ENCODE assay signal across 8 cellular contexts in genomic region chr10:5628798-5629788, GRCh38. TPM values are rescaled to one million over a fixed set of nuclear protein-coding genes. Genes with fewer than 3 reads are reported as not detected.
DNase-seq lines count a peak whose midpoint lies in the region; ATAC-seq and TF ChIP-seq lines count a peak whose summit lies in the region.
"Had no signal": no experiment of that assay in that cellular context is flagged by ENCODE, and none has a peak within 500 bp of the region (broad histone marks: within the 10 kb centered on the region; RNA-seq: fewer than 3 reads in every experiment).

No MANE protein-coding gene starts in this region.

- no peaks in the 10 kb centered on the region for H3K36me3 Mint-ChIP-seq in GM23338 (ENCODE audit: low read depth)
- peaks cover 22% of the 10 kb centered on the region for H3K36me3 Mint-ChIP-seq in stimulated activated effector memory CD8-positive, alpha-beta T cell treated with anti-CD3 and anti-CD28 coated beads, Interleukin-12 subunit alpha, Interleukin-12 subunit beta, amount 100 ng/mL, for 72 hours

- ATAC-seq in GM23338: no peak
- peak; percentile 80 for ATAC-seq in stimulated activated effector memory CD8-positive, alpha-beta T cell treated with anti-CD3 and anti-CD28 coated beads, Interleukin-12 subunit alpha, Interleukin-12 subunit beta, amount 100 ng/mL, for 72 hours

- H3K4me2 ChIP-seq in GM23338: no peak overlapping the region

- H3K79me2 ChIP-seq in GM23338 (replicated peaks; ENCODE audit: insufficient read depth): no peaks in the 10 kb centered on the region

- H3K9me2 ChIP-seq in GM23338 (ENCODE audit: insufficient read depth): no peaks in the 10 kb centered on the region

- no peak for TF ChIP-seq CTCF in GM23338 (conservative IDR thresholded peaks at IDR 0.05; ENCODE audit: low read depth in 2 of 2)
- no peak for TF ChIP-seq CTCF in fibroblast of pulmonary artery (IDR thresholded peaks at IDR 0.05; ENCODE audit: low read length, missing control alignments)

- H3K4me3 ChIP-seq in GM23338: no peak overlapping the region
- H3K4me3 ChIP-seq in fibroblast of pulmonary artery (replicated peaks; ENCODE audit: low read depth, low read length): peak overlapping the region; percentile 47
- no peak overlapping the region for H3K4me3 ChIP-seq in H7 (ENCODE audit: insufficient read depth, low read depth, low read length)
- H3K4me3 ChIP-seq: cardiac muscle cell had no signal

- H3K4me1 Mint-ChIP-seq in GM23338: peaks cover 4% of the 10 kb centered on the region
- H3K4me1 Mint-ChIP-seq in stimulated activated effector memory CD8-positive, alpha-beta T cell treated with anti-CD3 and anti-CD28 coated beads, Interleukin-12 subunit alpha, Interleukin-12 subunit beta, amount 100 ng/mL, for 72 hours: peaks cover 15% of the 10 kb centered on the region

- H3K9me3 Mint-ChIP-seq in GM23338: no peaks in the 10 kb centered on the region
- no peaks in the 10 kb centered on the region for H3K9me3 Mint-ChIP-seq in stimulated activated effector memory CD8-positive, alpha-beta T cell treated with anti-CD3 and anti-CD28 coated beads, Interleukin-12 subunit alpha, Interleukin-12 subunit beta, amount 100 ng/mL, for 72 hours

- H3K27me3 ChIP-seq in GM23338 (ENCODE audit: insufficient read depth): no peaks in the 10 kb centered on the region
- no peaks in the 10 kb centered on the region for H3K27me3 ChIP-seq in H7 (ENCODE audit: control insufficient read depth, insufficient read depth, low read length)
- H3K27me3 ChIP-seq: cardiac muscle cell had no signal

- no peaks in the 10 kb centered on the region for H4K20me1 ChIP-seq in GM23338 (replicated peaks; ENCODE audit: insufficient read depth)

- H3K27me3 Mint-ChIP-seq in GM23338 (ENCODE audit: insufficient read depth, low read depth, poor library complexity): no peaks in the 10 kb centered on the region

- DNase-seq in GM23338 (ENCODE audit: low spot score) (no peak), RPMI8226 (peak; percentile 83), fibroblast of pulmonary artery (ENCODE audit: low read depth) (peak; percentile 39), SW480 (ENCODE audit: low spot score) (no peak), GDM1 (lab: John Stamatoyannopoulos, UW) (no peak), H7 (no peak)
- peak in 1 of 2 donors; percentile 64 for DNase-seq in stimulated activated effector memory CD8-positive, alpha-beta T cell treated with anti-CD3 and anti-CD28 coated beads, Interleukin-12 subunit alpha, Interleukin-12 subunit beta, amount 100 ng/mL, for 72 hours (ENCODE audit: low spot score in 2 of 2)

- H3K36me3 ChIP-seq in GM23338 (ENCODE audit: insufficient read depth) (no peaks in the 10 kb centered on the region), H7 (replicated peaks; ENCODE audit: control insufficient read depth, insufficient read depth, low read length) (no peaks in the 10 kb centered on the region)
- H3K36me3 ChIP-seq: cardiac muscle cell had no signal

- H3K4me3 Mint-ChIP-seq in GM23338: no peak overlapping the region
- peak overlapping the region; percentile 14 for H3K4me3 Mint-ChIP-seq in stimulated activated effector memory CD8-positive, alpha-beta T cell treated with anti-CD3 and anti-CD28 coated beads, Interleukin-12 subunit alpha, Interleukin-12 subunit beta, amount 100 ng/mL, for 72 hours

- H3F3A ChIP-seq in GM23338 (replicated peaks; ENCODE audit: low read depth): 0 out of 2 replicates have a peak, but pooled peaks cover 8% of the 10 kb centered on the region

- peak overlapping the region; percentile 85 for H2AFZ ChIP-seq in GM23338

- H3K27ac ChIP-seq in GM23338 (ENCODE audit: low read depth): no peak overlapping the region
- H3K27ac ChIP-seq: cardiac muscle cell had no signal

- H3K4me1 ChIP-seq in GM23338 (ENCODE audit: insufficient read depth): peaks cover 5% of the 10 kb centered on the region; the same call in 1 of the 2 replicates

- no peak overlapping the region for H3K27ac Mint-ChIP-seq in GM23338
- H3K27ac Mint-ChIP-seq in stimulated activated effector memory CD8-positive, alpha-beta T cell treated with anti-CD3 and anti-CD28 coated beads, Interleukin-12 subunit alpha, Interleukin-12 subunit beta, amount 100 ng/mL, for 72 hours: peak overlapping the region; percentile 87

TF ChIP-seq in GM23338, 12 proteins besides CTCF, POLR2A, EP300 and RAD21:
- no peak for TF ChIP-seq ZNF462 (CRISPR knock-in tag; IDR thresholded peaks at IDR 0.05)
- TF ChIP-seq ETS1 (IDR thresholded peaks at IDR 0.05): no peak
- TF ChIP-seq NANOG (IDR thresholded peaks at IDR 0.05; ENCODE audit: borderline replicate concordance): no peak
- TF ChIP-seq POLR2AphosphoS5 (IDR thresholded peaks at IDR 0.05; ENCODE audit: low read depth): no peak

RNA-seq across cellular contexts. Expression of gene ASB13, which starts 37.3 kb away (rescaled TPM):
- 16.5 and 20.2 TPM in 2 replicates for total RNA-seq in GM23338 (2014; rRNA removed; shearing (Covaris generic))
- polyA plus RNA-seq in GM23338 (2016; fragmentation: Nextera tagmentation; extraction: Ambion mirVana): 11.3 and 11.6 TPM in 2 replicates
- 21.8 and 22.3 TPM in 2 replicates for total RNA-seq in H7 (2014; rRNA removed; shearing (Covaris generic))

RNA-seq across cellular contexts. Expression of gene TASOR2, which starts 55.5 kb away (rescaled TPM):
- 62.9 and 110 TPM in 2 replicates for total RNA-seq in GM23338 (2014; rRNA removed; shearing (Covaris generic))
- polyA plus RNA-seq in GM23338 (2016; fragmentation: Nextera tagmentation; extraction: Ambion mirVana): 40.9 and 45.2 TPM in 2 replicates
- total RNA-seq in H7 (2014; rRNA removed; shearing (Covaris generic)): 44.5 and 56.8 TPM in 2 replicates

Comparison
In these comparisons a context has a peak if more than half of its experiments do, and no peak if none do; other contexts are left out.
1. DNase-seq: peak in RPMI8226 (single experiment) and fibroblast of pulmonary artery (single experiment); none in GM23338 (single experiment), SW480 (single experiment), GDM1 (single experiment) and H7 (single experiment).